1 cellular context compared by ENCODE assay signal in the genomic region with DNA sequence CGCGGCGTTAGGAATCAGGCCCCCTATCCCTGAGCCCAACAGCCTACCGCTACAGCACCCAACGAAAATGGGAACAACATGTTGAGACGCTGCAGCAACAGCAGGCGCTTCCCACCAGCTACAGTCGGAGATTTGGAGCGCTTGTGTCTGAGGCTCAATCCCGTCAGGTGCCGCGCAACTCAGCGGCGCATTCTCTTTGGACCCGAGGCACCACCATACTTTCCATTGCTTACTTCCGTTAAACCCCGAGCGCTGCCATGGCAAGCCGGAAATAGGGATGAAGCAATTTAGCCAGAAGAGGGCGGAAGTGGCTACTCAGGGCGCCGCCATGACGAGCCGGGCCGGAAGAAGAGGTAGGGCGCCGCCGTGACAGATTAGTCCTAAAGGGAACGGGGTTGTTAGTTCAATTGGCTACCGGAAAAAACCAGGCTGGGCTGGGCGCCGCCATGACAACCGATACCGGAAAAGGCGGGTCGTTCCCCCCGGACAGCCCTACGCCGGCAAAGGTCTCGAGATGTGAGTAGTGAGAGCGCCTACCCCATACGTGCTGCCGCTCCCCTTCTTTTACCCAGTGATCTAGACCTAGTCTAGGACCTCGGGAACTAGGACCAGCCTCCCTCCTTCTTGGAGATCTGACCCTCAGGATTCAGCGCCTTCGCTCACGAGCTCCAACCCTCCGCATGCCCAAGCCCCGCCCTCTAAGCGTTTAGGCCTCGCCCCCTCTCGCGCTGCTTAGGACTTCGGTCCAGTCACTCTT.
TF ChIP-seq lines count a peak whose summit lies in the region.

TSS of gene CHCHD5 (plus strand) at position 476 of the 757 bp plus-strand sequence. CDS start at position 515, 39 bp downstream.

TF ChIP-seq in K562, 482 proteins besides CTCF, POLR2A, EP300 and RAD21 (continued from another document):
- TF ChIP-seq, protein P1, sequence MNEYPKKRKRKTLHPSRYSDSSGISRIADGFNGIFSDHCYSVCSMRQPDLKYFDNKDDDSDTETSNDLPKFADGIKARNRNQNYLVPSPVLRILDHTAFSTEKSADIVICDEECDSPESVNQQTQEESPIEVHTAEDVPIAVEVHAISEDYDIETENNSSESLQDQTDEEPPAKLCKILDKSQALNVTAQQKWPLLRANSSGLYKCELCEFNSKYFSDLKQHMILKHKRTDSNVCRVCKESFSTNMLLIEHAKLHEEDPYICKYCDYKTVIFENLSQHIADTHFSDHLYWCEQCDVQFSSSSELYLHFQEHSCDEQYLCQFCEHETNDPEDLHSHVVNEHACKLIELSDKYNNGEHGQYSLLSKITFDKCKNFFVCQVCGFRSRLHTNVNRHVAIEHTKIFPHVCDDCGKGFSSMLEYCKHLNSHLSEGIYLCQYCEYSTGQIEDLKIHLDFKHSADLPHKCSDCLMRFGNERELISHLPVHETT (CRISPR knock-in tag; conservative IDR thresholded peaks at IDR 0.05 in 1 of 2, IDR thresholded peaks at IDR 0.05 in 1 of 2): peak in 1 of 2 experiments; percentile 99; a peak in 2 of 4 replicates
- TF ChIP-seq GATAD2B (IDR thresholded peaks at IDR 0.05; ENCODE audit: borderline replicate concordance) (peak; percentile 65; the same call in 1 of the 2 replicates), ELF2 (CRISPR knock-in tag; IDR thresholded peaks at IDR 0.05) (peak; percentile 98), ARID4B (CRISPR knock-in tag; IDR thresholded peaks at IDR 0.05) (peak; percentile 82), RBBP5 (IDR thresholded peaks at IDR 0.05; ENCODE audit: borderline replicate concordance, insufficient read depth, low read length, poor library complexity, severe bottlenecking) (peak; percentile 72), FOXJ2 (tag; IDR thresholded peaks at IDR 0.05) (peak; percentile 81), NFYB (IDR thresholded peaks at IDR 0.05; ENCODE audit: extremely low read depth, insufficient read length) (peak; percentile 18), ZNF584 (CRISPR knock-in tag; IDR thresholded peaks at IDR 0.05; ENCODE audit: low read depth) (peak; percentile 67), DDX20 (tag; IDR thresholded peaks at IDR 0.05; ENCODE audit: low read depth) (no peak), ETV5 (CRISPR knock-in tag; IDR thresholded peaks at IDR 0.05; ENCODE audit: low read depth) (peak; percentile 100), NCOA1 (IDR thresholded peaks at IDR 0.05; ENCODE audit: low read depth) (0 out of 2 replicates have a peak, but pooled peaks have one; percentile 27), SMARCA4 (IDR thresholded peaks at IDR 0.05) (0 out of 2 replicates have a peak, but pooled peaks have one; percentile 7), SIN3A (IDR thresholded peaks at IDR 0.05; ENCODE audit: borderline replicate concordance in 2 of 2, control insufficient read depth in 1 of 2, low read depth in 2 of 2, low read length in 2 of 2) (peak; percentile 18 to 42; a peak in 1 of 4 replicates), ZNF347 (CRISPR knock-in tag; IDR thresholded peaks at IDR 0.05; ENCODE audit: low read depth) (no peak), RBM34 (IDR thresholded peaks at IDR 0.05; ENCODE audit: borderline replicate concordance, insufficient read depth, low read length) (no peak), MEF2D (tag; conservative IDR thresholded peaks at IDR 0.05; ENCODE audit: low read depth) (peak; percentile 37; the same call in 1 of the 2 replicates), SIX5 (IDR thresholded peaks at IDR 0.05; ENCODE audit: borderline replicate concordance in 1 of 2, insufficient read depth in 1 of 2, low read depth in 1 of 2, low read length in 2 of 2) (peak; percentile 50 to 78; a peak in 3 of 4 replicates), THAP7 (CRISPR knock-in tag; IDR thresholded peaks at IDR 0.05) (no peak), ZNF398 (CRISPR knock-in tag; IDR thresholded peaks at IDR 0.05) (no peak), TOE1 (IDR thresholded peaks at IDR 0.05; ENCODE audit: borderline replicate concordance) (peak; percentile 75; the same call in 1 of the 2 replicates), TOE1 (CRISPR knock-in tag; IDR thresholded peaks at IDR 0.05; ENCODE audit: borderline replicate concordance, low read depth) (no peak), SETDB1 (IDR thresholded peaks at IDR 0.05; ENCODE audit: low read length) (no peak), MTA1 (IDR thresholded peaks at IDR 0.05; ENCODE audit: borderline replicate concordance) (peak; percentile 79), MYC (IDR thresholded peaks at IDR 0.05; ENCODE audit: low read depth, low read length) (peak; percentile 76), MYC (CRISPR knock-in tag; IDR thresholded peaks at IDR 0.05; ENCODE audit: borderline replicate concordance, low read depth) (no peak), FOXK1 (CRISPR knock-in tag; IDR thresholded peaks at IDR 0.05; ENCODE audit: borderline replicate concordance) (peak; percentile 89; the same call in 1 of the 2 replicates), CLOCK (CRISPR knock-in tag; IDR thresholded peaks at IDR 0.05; ENCODE audit: borderline replicate concordance) (no peak), NUFIP1 (IDR thresholded peaks at IDR 0.05; ENCODE audit: partially characterized antibody) (no peak), NCOA6 (IDR thresholded peaks at IDR 0.05) (no peak), KLF16 (IDR thresholded peaks at IDR 0.05) (peak; percentile 99), PML (IDR thresholded peaks at IDR 0.05; ENCODE audit: low read length) (peak; percentile 55)
- TF ChIP-seq, protein P2, sequence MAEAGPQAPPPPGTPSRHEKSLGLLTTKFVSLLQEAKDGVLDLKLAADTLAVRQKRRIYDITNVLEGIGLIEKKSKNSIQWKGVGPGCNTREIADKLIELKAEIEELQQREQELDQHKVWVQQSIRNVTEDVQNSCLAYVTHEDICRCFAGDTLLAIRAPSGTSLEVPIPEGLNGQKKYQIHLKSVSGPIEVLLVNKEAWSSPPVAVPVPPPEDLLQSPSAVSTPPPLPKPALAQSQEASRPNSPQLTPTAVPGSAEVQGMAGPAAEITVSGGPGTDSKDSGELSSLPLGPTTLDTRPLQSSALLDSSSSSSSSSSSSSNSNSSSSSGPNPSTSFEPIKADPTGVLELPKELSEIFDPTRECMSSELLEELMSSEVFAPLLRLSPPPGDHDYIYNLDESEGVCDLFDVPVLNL (CRISPR knock-in tag; IDR thresholded peaks at IDR 0.05; ENCODE audit: low read depth): no peak
- TF ChIP-seq, protein P3, sequence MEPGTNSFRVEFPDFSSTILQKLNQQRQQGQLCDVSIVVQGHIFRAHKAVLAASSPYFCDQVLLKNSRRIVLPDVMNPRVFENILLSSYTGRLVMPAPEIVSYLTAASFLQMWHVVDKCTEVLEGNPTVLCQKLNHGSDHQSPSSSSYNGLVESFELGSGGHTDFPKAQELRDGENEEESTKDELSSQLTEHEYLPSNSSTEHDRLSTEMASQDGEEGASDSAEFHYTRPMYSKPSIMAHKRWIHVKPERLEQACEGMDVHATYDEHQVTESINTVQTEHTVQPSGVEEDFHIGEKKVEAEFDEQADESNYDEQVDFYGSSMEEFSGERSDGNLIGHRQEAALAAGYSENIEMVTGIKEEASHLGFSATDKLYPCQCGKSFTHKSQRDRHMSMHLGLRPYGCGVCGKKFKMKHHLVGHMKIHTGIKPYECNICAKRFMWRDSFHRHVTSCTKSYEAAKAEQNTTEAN (CRISPR knock-in tag; IDR thresholded peaks at IDR 0.05): peak; percentile 21; the same call in 1 of the 2 replicates
TF ChIP-seq in K562: peak in this region for 151.
